Comparison of ENCODE assay signal across 1 cellular context in genomic region chr17:75753514-75754377, GRCh38.
TF ChIP-seq lines count a peak whose summit lies in the region.

No MANE protein-coding gene starts in this region.

TF ChIP-seq in K562, 482 proteins besides CTCF, POLR2A, EP300 and RAD21 (continued from another document and continues in another):
- TF ChIP-seq IRF1 (CRISPR knock-in tag; IDR thresholded peaks at IDR 0.05; ENCODE audit: borderline replicate concordance) = no peak
- no peak for TF ChIP-seq CLOCK (CRISPR knock-in tag; IDR thresholded peaks at IDR 0.05; ENCODE audit: borderline replicate concordance)
- no peak for TF ChIP-seq ARNT (IDR thresholded peaks at IDR 0.05)
- no peak; a peak in 2 of 4 replicates for TF ChIP-seq TBL1XR1 (IDR thresholded peaks at IDR 0.05; ENCODE audit: low read length in 2 of 2)
- TF ChIP-seq SP1 (CRISPR knock-in tag; IDR thresholded peaks at IDR 0.05) = peak; percentile 52; the same call in 1 of the 2 replicates
- TF ChIP-seq GTF2E2 (tag; IDR thresholded peaks at IDR 0.05) = no peak
- no peak for TF ChIP-seq STAT6 (CRISPR knock-in tag; IDR thresholded peaks at IDR 0.05)
- TF ChIP-seq MLLT1 (IDR thresholded peaks at IDR 0.05) = no peak
- no peak for TF ChIP-seq PURB (CRISPR knock-in tag; IDR thresholded peaks at IDR 0.05; ENCODE audit: low read depth)
- no peak for TF ChIP-seq BRD4 (IDR thresholded peaks at IDR 0.05)
- TF ChIP-seq HDAC6 (IDR thresholded peaks at IDR 0.05; ENCODE audit: low read depth, low read length) = no peak
- TF ChIP-seq ZBTB34 (CRISPR knock-in tag; IDR thresholded peaks at IDR 0.05) = no peak
- TF ChIP-seq ATF3 (IDR thresholded peaks at IDR 0.05) = no peak
- TF ChIP-seq ATF3 (CRISPR knock-in tag; conservative IDR thresholded peaks at IDR 0.05) = no peak
- no peak; the same call in 1 of the 2 replicates for TF ChIP-seq ZNF384 (IDR thresholded peaks at IDR 0.05; ENCODE audit: low read depth, low read length)
- TF ChIP-seq MECOM (CRISPR knock-in tag; IDR thresholded peaks at IDR 0.05) = 0 out of 2 replicates have a peak, but pooled peaks have one; percentile 20
- peak; percentile 66; the same call in 1 of the 2 replicates for TF ChIP-seq TARDBP (IDR thresholded peaks at IDR 0.05)
- TF ChIP-seq REST (CRISPR knock-in tag; IDR thresholded peaks at IDR 0.05; ENCODE audit: low read depth) = no peak
- peak; percentile 97 for TF ChIP-seq CXXC5 (CRISPR knock-in tag; IDR thresholded peaks at IDR 0.05)
- no peak for TF ChIP-seq ZBTB5 (IDR thresholded peaks at IDR 0.05)
- TF ChIP-seq ETV6 (IDR thresholded peaks at IDR 0.05; ENCODE audit: borderline replicate concordance in 1 of 2, low read depth in 2 of 2, low read length in 1 of 2) = no peak
- TF ChIP-seq ETV6 (CRISPR knock-in tag; IDR thresholded peaks at IDR 0.05; ENCODE audit: borderline replicate concordance) = no peak
- TF ChIP-seq SMARCA5 (IDR thresholded peaks at IDR 0.05) = no peak
- TF ChIP-seq ZNF316 (IDR thresholded peaks at IDR 0.05) = no peak
- peak; percentile 77; the same call in 1 of the 2 replicates for TF ChIP-seq CTBP1 (IDR thresholded peaks at IDR 0.05; ENCODE audit: borderline replicate concordance)
- TF ChIP-seq CREB5 (CRISPR knock-in tag; IDR thresholded peaks at IDR 0.05) = no peak
- TF ChIP-seq CHCHD3 (CRISPR knock-in tag; IDR thresholded peaks at IDR 0.05) = no peak
- peak; percentile 75; the same call in 1 of the 2 replicates for TF ChIP-seq AFF4 (CRISPR knock-in tag; IDR thresholded peaks at IDR 0.05)
- peak; percentile 59; the same call in 1 of the 2 replicates for TF ChIP-seq E2F1 (CRISPR knock-in tag; IDR thresholded peaks at IDR 0.05)
- TF ChIP-seq ELK3 (CRISPR knock-in tag; IDR thresholded peaks at IDR 0.05) = no peak
